In genomic region chr2:5315512-5315911, GRCh38 we compare ENCODE assay signal across 22 cellular contexts.
A peak's percentile ranks its signal among the peaks of the same experiment; 100 is the strongest.
DNase-seq lines count a peak whose midpoint lies in the region; ATAC-seq and TF ChIP-seq lines count a peak whose summit lies in the region.
"Had no signal": no experiment of that assay in that cellular context is flagged by ENCODE, and none has a peak within 500 bp of the region (broad histone marks: within the 10 kb centered on the region; RNA-seq: fewer than 3 reads in every experiment).

No MANE protein-coding gene starts in this region.

- no peak for ATAC-seq in HG02759 (IDR thresholded peaks at IDR 0.05; ENCODE audit: unreplicated experiment)
- ATAC-seq: foreskin keratinocyte; lower lobe of right lung; stimulated activated naive CD8-positive, alpha-beta T cell treated with anti-CD3 and anti-CD28 coated beads, Interleukin-15, Interleukin-2, amounts not matched to agents 100 U/mL and 50 U/mL, for 24 hours had no signal

- peak overlapping the region; percentile 90 for H3K27ac ChIP-seq in WERI-Rb-1
- H3K27ac ChIP-seq: foreskin keratinocyte, HL-60, lower lobe of right lung, tibial artery had no signal

- no peaks in the 10 kb centered on the region for H3K36me3 ChIP-seq in WERI-Rb-1
- H3K36me3 ChIP-seq: lower lobe of right lung, tibial artery had no signal

- TF ChIP-seq CTCF in WERI-Rb-1 (IDR thresholded peaks at IDR 0.05; ENCODE audit: low read depth, low read length), result no peak

- no peaks in the 10 kb centered on the region for H3K9me3 ChIP-seq in WERI-Rb-1 (ENCODE audit: severe bottlenecking)
- H3K9me3 ChIP-seq: lower lobe of right lung, tibial artery had no signal

- peak overlapping the region; percentile 7; the same call in 1 of the 2 replicates for H3K4me3 ChIP-seq in WERI-Rb-1 (ENCODE audit: low read depth, low read length)
- H3K4me3 ChIP-seq: lower lobe of right lung, tibial artery had no signal

- DNase-seq in DMS 273 (lab: John Stamatoyannopoulos, UW; ENCODE audit: unreplicated experiment) (peak; percentile 76), NCI-H1436 (lab: John Stamatoyannopoulos, UW) (peak; percentile 69), NCI-H2227 (lab: John Stamatoyannopoulos, UW; ENCODE audit: unreplicated experiment) (peak; percentile 83), WERI-Rb-1 (peak; percentile 96), globus pallidus (ENCODE audit: low spot score) (no peak), NCI-H446 treated with DMSO at 0.1 percent for 48 hours (lab: John Stamatoyannopoulos, UW) (no peak), GM19240 (ENCODE audit: insufficient read length, low spot score) (no peak)
- DNase-seq: activated CD4-positive, alpha-beta T cell treated with anti-CD3 and anti-CD28 coated beads for 48 hours; CD4-positive, alpha-beta T cell; cerebellar nuclear complex; EL; foreskin keratinocyte; hypothalamus; islet precursor cell; lower lobe of right lung; small intestine; stimulated activated CD4-positive, alpha-beta T cell treated with anti-CD3 and anti-CD28 coated beads, Interleukin-2, amount 100 ng/mL, for 48 hours; stimulated activated naive CD8-positive, alpha-beta T cell treated with anti-CD3 and anti-CD28 coated beads, Interleukin-15, Interleukin-2, amounts not matched to agents 100 U/mL and 50 U/mL, for 24 hours; T-helper 1 cell; tibial artery had no signal

- H3K27me3 ChIP-seq in WERI-Rb-1 (ENCODE audit: insufficient read depth, low read depth, severe bottlenecking), result no peaks in the 10 kb centered on the region
- H3K27me3 ChIP-seq: foreskin keratinocyte, tibial artery had no signal

Comparison
In these comparisons a context has a peak if more than half of its experiments do, and no peak if none do; other contexts are left out.
1. DNase-seq: peak in DMS 273 (single experiment), NCI-H1436 (single experiment), NCI-H2227 (single experiment) and WERI-Rb-1 (single experiment); none in globus pallidus (single experiment), NCI-H446 treated with DMSO at 0.1 percent for 48 hours (single experiment) and GM19240 (single experiment).